In the genomic region with DNA sequence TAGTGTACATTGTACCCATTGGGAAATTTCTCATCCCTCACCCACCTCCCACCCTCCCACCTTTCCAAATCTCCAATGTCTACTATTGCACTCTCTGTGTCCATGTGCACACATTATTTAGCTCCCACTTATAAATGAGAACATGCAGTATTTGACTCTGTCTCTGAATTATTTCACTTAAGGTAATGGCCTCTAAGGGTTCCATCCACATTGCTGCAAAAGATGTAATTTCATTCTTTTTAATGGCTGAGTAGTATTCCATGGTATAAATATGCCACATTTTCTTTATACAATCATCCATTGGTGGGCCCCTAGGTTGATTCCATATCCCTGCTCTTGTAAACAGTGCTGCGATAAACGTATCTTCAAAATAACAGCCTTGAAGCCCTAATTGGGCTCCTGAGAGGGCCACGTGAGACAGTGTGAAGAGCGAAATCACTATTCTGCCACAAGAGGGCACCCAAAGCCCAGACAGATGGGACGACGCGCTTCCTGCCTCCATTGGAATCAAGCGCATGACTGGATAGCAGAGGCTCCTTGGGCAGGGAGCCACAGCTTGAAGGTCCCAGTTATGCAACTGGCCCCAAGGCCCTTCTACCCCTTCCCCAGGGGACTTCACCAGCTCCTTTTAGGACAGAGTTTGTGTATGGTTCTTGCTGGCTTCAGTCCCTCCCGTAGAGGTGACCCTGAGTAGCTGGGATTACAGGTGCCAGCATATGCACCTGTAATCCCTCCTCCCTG, we compare ENCODE assay signal across 8 cellular contexts. TPM values are rescaled to one million over a fixed set of nuclear protein-coding genes. Genes with fewer than 3 reads are reported as not detected.
DNase-seq lines count a peak whose midpoint lies in the region; ATAC-seq and TF ChIP-seq lines count a peak whose summit lies in the region.

No MANE protein-coding gene starts in this region.

- H3K4me3 Mint-ChIP-seq in activated naive CD4-positive, alpha-beta T cell treated with anti-CD3 and anti-CD28 coated beads for 36 hours: peak overlapping the region; percentile 52

- H3K9me3 Mint-ChIP-seq in activated naive CD4-positive, alpha-beta T cell treated with anti-CD3 and anti-CD28 coated beads for 36 hours: no peaks in the 10 kb centered on the region

- H3K4me1 ChIP-seq in BLaER1: peaks cover 53% of the 10 kb centered on the region

- no peaks in the 10 kb centered on the region for H4K20me1 ChIP-seq in BLaER1

- H3K9ac ChIP-seq in BLaER1: no peak overlapping the region; the same call in 1 of the 2 replicates
- H3K9ac ChIP-seq in SK-N-MC (ENCODE audit: insufficient read length): no peak overlapping the region

- DNase-seq in NCI-H128 (lab: John Stamatoyannopoulos, UW; ENCODE audit: unreplicated experiment) (peak; percentile 75), SK-N-MC (ENCODE audit: low read depth, low spot score) (peak; percentile 80), germinal center (ENCODE audit: low spot score) (peak; percentile 81), omental fat pad (ENCODE audit: low spot score) (no peak), ureter (ENCODE audit: low spot score) (peak; percentile 87)
- DNase-seq in activated naive CD4-positive, alpha-beta T cell treated with anti-CD3 and anti-CD28 coated beads for 36 hours: peak; percentile 88

- H3K9me3 ChIP-seq in BLaER1 (no peaks in the 10 kb centered on the region), SK-N-MC (ENCODE audit: low read depth, low read length) (no peaks in the 10 kb centered on the region)

- H3K27me3 Mint-ChIP-seq in activated naive CD4-positive, alpha-beta T cell treated with anti-CD3 and anti-CD28 coated beads for 36 hours (ENCODE audit: low read depth): no peaks in the 10 kb centered on the region

- peak in 2 of 3 donors; percentile 16 to 77 for TF ChIP-seq CTCF in omental fat pad (IDR thresholded peaks at IDR 0.05)

- H3K36me3 Mint-ChIP-seq in activated naive CD4-positive, alpha-beta T cell treated with anti-CD3 and anti-CD28 coated beads for 36 hours (ENCODE audit: low read depth): no peaks in the 10 kb centered on the region

- H3K27ac ChIP-seq in BLaER1 (peak overlapping the region; percentile 96), SK-N-MC (no peak overlapping the region)

- peak overlapping the region; percentile 95 for H3K4me2 ChIP-seq in BLaER1

- H3K36me3 ChIP-seq in BLaER1 (no peaks in the 10 kb centered on the region), SK-N-MC (ENCODE audit: insufficient read depth, low read length) (no peaks in the 10 kb centered on the region)

- CTCF ChIA-PET in activated naive CD4-positive, alpha-beta T cell treated with anti-CD3 and anti-CD28 coated beads for 36 hours (lab: Charles Lee): interaction anchor here (0.7 to 7.6 kb wide), 26 partner anchors 12 to 142 kb away, joined by 3 to 223 read pairs (median 6); a partner anchor contains a TSS

- ATAC-seq in GM21360 (IDR thresholded peaks at IDR 0.05; ENCODE audit: unreplicated experiment) (peak; percentile 44), omental fat pad (ENCODE audit: low FRiP score) (peak; percentile 97)

- H3K4me3 ChIP-seq in BLaER1: no peak overlapping the region
- H3K4me3 ChIP-seq in SK-N-MC: no peak overlapping the region

- H3K27me3 ChIP-seq in BLaER1: no peaks in the 10 kb centered on the region

- H3K4me1 Mint-ChIP-seq in activated naive CD4-positive, alpha-beta T cell treated with anti-CD3 and anti-CD28 coated beads for 36 hours (ENCODE audit: low read depth): peaks cover 48% of the 10 kb centered on the region

- intact Hi-C loops in activated naive CD4-positive, alpha-beta T cell treated with anti-CD3 and anti-CD28 coated beads for 36 hours (cut with micrococcal nuclease): loop anchor here (1.0 kb wide), 7 partner anchors 42 to 133 kb away; a partner anchor contains a TSS

- peak overlapping the region; percentile 51 for H3K27ac Mint-ChIP-seq in activated naive CD4-positive, alpha-beta T cell treated with anti-CD3 and anti-CD28 coated beads for 36 hours

RNA-seq across cellular contexts. Expression of a gene that starts 21.3 kb away (rescaled TPM):
- total RNA-seq in activated naive CD4-positive, alpha-beta T cell treated with anti-CD3 and anti-CD28 coated beads for 36 hours: 10 to 100 TPM; 48.1 to 56.7 TPM
- total RNA-seq in omental fat pad (under 1 TPM in 3 of 4 donors, not detected in 1; 0.50 to 0.96 (median 0.65) TPM), ureter (2.6 TPM)

RNA-seq across cellular contexts. Expression of a gene that starts 28.4 kb away (rescaled TPM):
- total RNA-seq in activated naive CD4-positive, alpha-beta T cell treated with anti-CD3 and anti-CD28 coated beads for 36 hours: 10 to 100 TPM; 27.9 to 28.0 TPM
- total RNA-seq in omental fat pad: 10 to 100 TPM; 16.3 to 26.0 (median 18.5) TPM
- total RNA-seq in ureter: 52.3 TPM

RNA-seq across cellular contexts. Expression of a gene that starts 39.5 kb away (rescaled TPM):
- 1 to 10 TPM; 2.1 to 3.1 TPM for total RNA-seq in activated naive CD4-positive, alpha-beta T cell treated with anti-CD3 and anti-CD28 coated beads for 36 hours
- total RNA-seq in omental fat pad (100 to 1,000 TPM in 3 of 4 donors, 10 to 100 TPM in 1; 99.9 to 171 (median 142) TPM), ureter (167 TPM)

RNA-seq across cellular contexts. Expression of a gene that starts 47.0 kb away (rescaled TPM):
- 10 to 100 TPM; 31.9 to 33.5 TPM for total RNA-seq in activated naive CD4-positive, alpha-beta T cell treated with anti-CD3 and anti-CD28 coated beads for 36 hours
- total RNA-seq in omental fat pad (1 to 10 TPM; 4.2 to 9.6 (median 6.2) TPM), ureter (16.0 TPM)

RNA-seq across cellular contexts. Expression of a gene that starts 48.1 kb away (rescaled TPM):
- under 1 TPM; 0.20 to 0.67 TPM for total RNA-seq in activated naive CD4-positive, alpha-beta T cell treated with anti-CD3 and anti-CD28 coated beads for 36 hours
- total RNA-seq in omental fat pad (10 to 100 TPM in 3 of 4 donors, 1 to 10 TPM in 1; 1.9 to 29.0 (median 15.7) TPM), ureter (63.8 TPM)

Comparison
In these comparisons a context has a peak if more than half of its experiments do, and no peak if none do; other contexts are left out.
1. RNA of a gene that starts 21.3 kb away (total RNA-seq): 48.1 to 56.7 TPM in activated naive CD4-positive, alpha-beta T cell treated with anti-CD3 and anti-CD28 coated beads for 36 hours; 2.6 TPM in ureter (single experiment) and 0.50 to 0.96 TPM in omental fat pad; every median in the first group is over 10 times any median in the second.
2. RNA of a gene that starts 39.5 kb away (total RNA-seq): 167 TPM in ureter (single experiment) and 99.9 to 171 TPM in omental fat pad; 2.1 to 3.1 TPM in activated naive CD4-positive, alpha-beta T cell treated with anti-CD3 and anti-CD28 coated beads for 36 hours; every median in the first group is over 10 times any median in the second.